Comparison of ENCODE assay signal across 8 cellular contexts in genomic region chr5:149605998-149606721, GRCh38. TPM values are rescaled to one million over a fixed set of nuclear protein-coding genes. Genes with fewer than 3 reads are reported as not detected.
DNase-seq lines count a peak whose midpoint lies in the region; ATAC-seq and TF ChIP-seq lines count a peak whose summit lies in the region.

No MANE protein-coding gene starts in this region.

- CTCF ChIA-PET in HEK293T (lab: Yijun Ruan, JAX), result no interaction called here

- H3K36me3 Mint-ChIP-seq in immature natural killer cell, result no peaks in the 10 kb centered on the region

- H3K27ac ChIP-seq in 22Rv1, result peak overlapping the region; percentile 100

- POLR2A ChIA-PET in HEK293T (lab: Yijun Ruan, JAX), result interaction anchor here (1.5 kb wide), 1 partner anchor 12 kb away, joined by 4 read pairs; no protein-coding TSS in a partner anchor

- DNase-seq in SW480 (ENCODE audit: low spot score), result peak; percentile 91
- DNase-seq in immature natural killer cell, result peak; percentile 35 to 36 (median 35)
- no peak for DNase-seq in HEK293T (ENCODE audit: extremely low spot score)
- no peak for DNase-seq in hippocampal formation (lab: John Stamatoyannopoulos, UW)
- DNase-seq in cortex of kidney (lab: John Stamatoyannopoulos, UW), result no peak

- no peaks in the 10 kb centered on the region for H3K9me3 Mint-ChIP-seq in immature natural killer cell

- H3K27ac Mint-ChIP-seq in immature natural killer cell, result peak overlapping the region; percentile 6 to 81 (median 56)

- TF ChIP-seq CTCF in 22Rv1 (IDR thresholded peaks at IDR 0.05), result no peak

- peaks cover 0 to 5% (median 2%) of the 10 kb centered on the region in 3 donors for H3K27me3 Mint-ChIP-seq in immature natural killer cell (ENCODE audit: low read depth in 3 of 3)

- peak overlapping the region; percentile 39 to 79 (median 72) for H3K4me3 Mint-ChIP-seq in immature natural killer cell

- ATAC-seq in GM18909 (IDR thresholded peaks at IDR 0.05; ENCODE audit: poor library complexity, unreplicated experiment) (peak; percentile 96), HG03060 (IDR thresholded peaks at IDR 0.05; ENCODE audit: low read depth, unreplicated experiment) (peak; percentile 88)

- H3K4me1 Mint-ChIP-seq in immature natural killer cell, result peaks cover 19 to 24% of the 10 kb centered on the region in 2 donors

TF ChIP-seq in HEK293T, 16 proteins besides CTCF, POLR2A, EP300 and RAD21:
- TF ChIP-seq ARNT (IDR thresholded peaks at IDR 0.05) (no peak), FOXA1 (IDR thresholded peaks at IDR 0.05) (no peak), HDGF (IDR thresholded peaks at IDR 0.05; ENCODE audit: borderline replicate concordance) (no peak), ELF4 (IDR thresholded peaks at IDR 0.05) (no peak), FOXM1 (IDR thresholded peaks at IDR 0.05; ENCODE audit: borderline replicate concordance) (no peak), TARDBP (IDR thresholded peaks at IDR 0.05) (no peak)

RNA-seq across cellular contexts. Expression of gene ARHGEF37, which starts 24.9 kb away (rescaled TPM):
- polyA plus RNA-seq in immature natural killer cell, result under 1 TPM in 1 of 3 donors, not detected in 2; 0.47 TPM

RNA-seq across cellular contexts. Expression of gene CSNK1A1, which starts 54.9 kb away (rescaled TPM):
- 100 to 1,000 TPM; 106 to 146 (median 134) TPM for polyA plus RNA-seq in immature natural killer cell

Comparison
In these comparisons a context has a peak if more than half of its experiments do, and no peak if none do; other contexts are left out.
1. DNase-seq: peak in SW480 (single experiment) and immature natural killer cell (3 of 3); none in HEK293T (single experiment), hippocampal formation (0 of 2) and cortex of kidney (single experiment).